In the genomic region with DNA sequence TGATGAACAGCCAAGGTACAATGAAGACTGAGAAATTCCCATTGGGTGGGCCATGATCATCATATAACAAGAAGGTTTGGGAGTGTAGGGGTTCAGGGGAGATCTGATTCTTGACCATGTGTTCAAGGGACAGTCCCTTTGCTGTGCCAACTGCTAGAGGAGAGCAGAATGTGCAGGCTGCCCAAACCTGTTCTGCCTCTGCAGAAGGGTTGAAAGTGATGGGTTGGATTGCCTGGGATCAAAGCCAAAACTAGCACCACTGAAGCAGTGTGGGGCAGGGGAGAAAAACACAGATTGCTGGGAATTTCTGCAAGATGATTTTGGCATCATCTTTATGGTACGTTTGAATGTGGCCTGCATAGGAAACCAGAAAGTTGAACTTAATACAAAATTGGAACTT, we compare ENCODE assay signal across 19 cellular contexts.
DNase-seq lines count a peak whose midpoint lies in the region; ATAC-seq and TF ChIP-seq lines count a peak whose summit lies in the region.
"Had no signal": no experiment of that assay in that cellular context is flagged by ENCODE, and none has a peak within 500 bp of the region (broad histone marks: within the 10 kb centered on the region; RNA-seq: fewer than 3 reads in every experiment).

No MANE protein-coding gene starts in this region.

- DNase-seq in Caco-2 = no peak
- no peak for DNase-seq in mammary epithelial cell
- DNase-seq: activated gamma-delta T cell; anterior cingulate cortex; CD4-positive, CD25-positive, alpha-beta regulatory T cell; endodermal cell; naive thymus-derived CD4-positive, alpha-beta T cell; NCI-H748 treated with DMSO at 0.1 percent for 48 hours; T-cell; trophoblast cell had no signal

- 0% methylated on average over 1 of the region's 1 CpG for WGBS in mammary epithelial cell (ENCODE audit: low coverage, missing lambda C conversion rate)

- peaks cover 29% of the 10 kb centered on the region for H3K27me3 Mint-ChIP-seq in Caco-2 (ENCODE audit: insufficient read depth, unreplicated experiment)
- peaks cover 17% of the 10 kb centered on the region for H3K27me3 Mint-ChIP-seq in stimulated activated memory B cell treated with anti-CD40 and anti-IgM and Interleukin-4, amounts not matched to agents 10 μg/mL and 1 μg/mL and 100 μg/mL, for 72 hours

- H3K4me1 Mint-ChIP-seq in Caco-2 (ENCODE audit: low read depth, unreplicated experiment) = no peaks in the 10 kb centered on the region
- peaks cover 13% of the 10 kb centered on the region for H3K4me1 Mint-ChIP-seq in stimulated activated memory B cell treated with anti-CD40 and anti-IgM and Interleukin-4, amounts not matched to agents 10 μg/mL and 1 μg/mL and 100 μg/mL, for 72 hours
- H3K4me1 Mint-ChIP-seq: CD4-positive, CD25-positive, alpha-beta regulatory T cell; naive thymus-derived CD4-positive, alpha-beta T cell; T-cell had no signal

- H3K27me3 ChIP-seq in BLaER1 (no peaks in the 10 kb centered on the region), Caco-2 (replicated peaks; ENCODE audit: control insufficient read depth, insufficient read depth, low read length) (no peaks in the 10 kb centered on the region), mammary epithelial cell (ENCODE audit: insufficient read depth, low read length) (no peaks in the 10 kb centered on the region)

- no peak overlapping the region for H2AFZ ChIP-seq in mammary epithelial cell (ENCODE audit: low read depth, low read length)

- H3K36me3 Mint-ChIP-seq in Caco-2 (ENCODE audit: insufficient read depth, unreplicated experiment) = no peaks in the 10 kb centered on the region
- no peaks in the 10 kb centered on the region for H3K36me3 Mint-ChIP-seq in stimulated activated memory B cell treated with anti-CD40 and anti-IgM and Interleukin-4, amounts not matched to agents 10 μg/mL and 1 μg/mL and 100 μg/mL, for 72 hours
- H3K36me3 Mint-ChIP-seq: CD4-positive, CD25-positive, alpha-beta regulatory T cell; naive thymus-derived CD4-positive, alpha-beta T cell; T-cell had no signal

- BruUV-seq in Caco-2 (replicated peaks; lab: Mats Ljungman, UMichigan) (no TSS peak), mammary epithelial cell (replicated peaks; lab: Mats Ljungman, UMichigan) (no TSS peak)

- H3K9me3 ChIP-seq in BLaER1 (no peaks in the 10 kb centered on the region), Caco-2 (no peaks in the 10 kb centered on the region), mammary epithelial cell (replicated peaks; ENCODE audit: insufficient read depth, low read length) (no peaks in the 10 kb centered on the region)

- no peaks in the 10 kb centered on the region for H3K36me3 ChIP-seq in BLaER1
- no peaks in the 10 kb centered on the region for H3K36me3 ChIP-seq in Caco-2 (ENCODE audit: control insufficient read depth, insufficient read depth, low read length)
- no peaks in the 10 kb centered on the region for H3K36me3 ChIP-seq in mammary epithelial cell (ENCODE audit: insufficient read depth, low read length)

- H3K9me3 Mint-ChIP-seq in Caco-2 (ENCODE audit: unreplicated experiment) = no peaks in the 10 kb centered on the region
- H3K9me3 Mint-ChIP-seq in stimulated activated memory B cell treated with anti-CD40 and anti-IgM and Interleukin-4, amounts not matched to agents 10 μg/mL and 1 μg/mL and 100 μg/mL, for 72 hours = peaks cover 11% of the 10 kb centered on the region
- H3K9me3 Mint-ChIP-seq: endodermal cell had no signal

- dilution Hi-C loops in mammary epithelial cell (cut with HindIII; ENCODE audit: low sequenced_read_pairs) = no loop called here

- H3K4me2 ChIP-seq in BLaER1 = 0 out of 2 replicates have a peak overlapping the region, but pooled peaks have one; percentile 12
- H3K4me2 ChIP-seq in mammary epithelial cell (ENCODE audit: insufficient read depth, low read depth, low read length) = no peak overlapping the region
- H3K4me2 ChIP-seq: smooth muscle cell had no signal

- H3K4me3 Mint-ChIP-seq in Caco-2 (ENCODE audit: unreplicated experiment) = no peak overlapping the region
- H3K4me3 Mint-ChIP-seq in stimulated activated memory B cell treated with anti-CD40 and anti-IgM and Interleukin-4, amounts not matched to agents 10 μg/mL and 1 μg/mL and 100 μg/mL, for 72 hours = no peak overlapping the region
- H3K4me3 Mint-ChIP-seq: CD4-positive, CD25-positive, alpha-beta regulatory T cell; endodermal cell; naive thymus-derived CD4-positive, alpha-beta T cell; T-cell had no signal

- H3K27ac Mint-ChIP-seq in Caco-2 (ENCODE audit: unreplicated experiment) = no peak overlapping the region
- no peak overlapping the region for H3K27ac Mint-ChIP-seq in stimulated activated memory B cell treated with anti-CD40 and anti-IgM and Interleukin-4, amounts not matched to agents 10 μg/mL and 1 μg/mL and 100 μg/mL, for 72 hours
- H3K27ac Mint-ChIP-seq: CD4-positive, CD25-positive, alpha-beta regulatory T cell; endodermal cell; naive thymus-derived CD4-positive, alpha-beta T cell; stimulated activated naive B cell treated with anti-CD40 and anti-IgM and Interleukin-4, amounts not matched to agents 10 μg/mL and 1 μg/mL and 100 μg/mL, for 72 hours; T-cell had no signal

- intact Hi-C loops in Caco-2 (cut with micrococcal nuclease; ENCODE audit: unreplicated experiment) (no loop called here), mammary epithelial cell (cut with micrococcal nuclease) (no loop called here)

- H3K9ac ChIP-seq in BLaER1 (no peak overlapping the region), mammary epithelial cell (ENCODE audit: insufficient read depth, low read length) (no peak overlapping the region)

- no peaks in the 10 kb centered on the region for H3K79me2 ChIP-seq in mammary epithelial cell (ENCODE audit: insufficient read depth, low read length)

- H3K4me1 ChIP-seq in BLaER1 (peaks cover 8% of the 10 kb centered on the region; the same call in 1 of the 2 replicates), Caco-2 (no peaks in the 10 kb centered on the region), mammary epithelial cell (ENCODE audit: insufficient read depth, low read length) (no peaks in the 10 kb centered on the region)

- in situ Hi-C loops in mammary epithelial cell (cut with MboI; ENCODE audit: low sequenced_read_pairs in 2 of 2) = no loop called here

- H4K20me1 ChIP-seq in BLaER1 (no peaks in the 10 kb centered on the region), mammary epithelial cell (ENCODE audit: insufficient read depth, low read length) (no peaks in the 10 kb centered on the region)

- H3K4me3 ChIP-seq in BLaER1 (no peak overlapping the region), Caco-2 (ENCODE audit: low read depth, low read length) (no peak overlapping the region), mammary epithelial cell (replicated peaks in 1 of 3; ENCODE audit: insufficient read depth in 1 of 3, low read depth in 2 of 3, low read length in 3 of 3) (no peak overlapping the region)
- H3K4me3 ChIP-seq: smooth muscle cell had no signal

- TF ChIP-seq CTCF in Caco-2 (IDR thresholded peaks at IDR 0.05; ENCODE audit: insufficient read depth in 1 of 2, low read depth in 1 of 2, low read length in 1 of 2, severe bottlenecking in 1 of 2, unreplicated experiment in 1 of 2) (no peak), mammary epithelial cell (conservative IDR thresholded peaks at IDR 0.05 in 1 of 2, IDR thresholded peaks at IDR 0.05 in 1 of 2; ENCODE audit: extremely low read depth in 1 of 2, insufficient read depth in 1 of 2, low read depth in 1 of 2, low read length in 2 of 2) (no peak)

- ATAC-seq in GM19023 (IDR thresholded peaks at IDR 0.05; ENCODE audit: unreplicated experiment) = peak; percentile 9
- peak; percentile 36 for ATAC-seq in GM21825 (IDR thresholded peaks at IDR 0.05; ENCODE audit: unreplicated experiment)
- ATAC-seq in HG03457 (IDR thresholded peaks at IDR 0.05; ENCODE audit: unreplicated experiment) = peak; percentile 26
- no peak for ATAC-seq in GM18870 (IDR thresholded peaks at IDR 0.05; ENCODE audit: unreplicated experiment)
- no peak for ATAC-seq in stimulated activated memory B cell treated with anti-CD40 and anti-IgM and Interleukin-4, amounts not matched to agents 10 μg/mL and 1 μg/mL and 100 μg/mL, for 72 hours
- ATAC-seq: HCT116, T-cell had no signal

- POLR2A ChIA-PET in Caco-2 (lab: Charles Lee) = no interaction called here

- CTCF ChIA-PET in Caco-2 (lab: Charles Lee) (no interaction called here), mammary epithelial cell (lab: Charles Lee; ENCODE audit: low non-redundant PET) (no interaction called here)

- H3K27ac ChIP-seq in BLaER1 (no peak overlapping the region), mammary epithelial cell (ENCODE audit: insufficient read depth, low read depth, low read length) (no peak overlapping the region)

Comparison
In these comparisons a context has a peak if more than half of its experiments do, and no peak if none do; other contexts are left out.
1. ATAC-seq: peak in GM19023 (single experiment), GM21825 (single experiment) and HG03457 (single experiment); none in GM18870 (single experiment) and stimulated activated memory B cell treated with anti-CD40 and anti-IgM and Interleukin-4, amounts not matched to agents 10 μg/mL and 1 μg/mL and 100 μg/mL, for 72 hours (single experiment).